Comparison of ENCODE assay signal across 10 cellular contexts in the genomic region with DNA sequence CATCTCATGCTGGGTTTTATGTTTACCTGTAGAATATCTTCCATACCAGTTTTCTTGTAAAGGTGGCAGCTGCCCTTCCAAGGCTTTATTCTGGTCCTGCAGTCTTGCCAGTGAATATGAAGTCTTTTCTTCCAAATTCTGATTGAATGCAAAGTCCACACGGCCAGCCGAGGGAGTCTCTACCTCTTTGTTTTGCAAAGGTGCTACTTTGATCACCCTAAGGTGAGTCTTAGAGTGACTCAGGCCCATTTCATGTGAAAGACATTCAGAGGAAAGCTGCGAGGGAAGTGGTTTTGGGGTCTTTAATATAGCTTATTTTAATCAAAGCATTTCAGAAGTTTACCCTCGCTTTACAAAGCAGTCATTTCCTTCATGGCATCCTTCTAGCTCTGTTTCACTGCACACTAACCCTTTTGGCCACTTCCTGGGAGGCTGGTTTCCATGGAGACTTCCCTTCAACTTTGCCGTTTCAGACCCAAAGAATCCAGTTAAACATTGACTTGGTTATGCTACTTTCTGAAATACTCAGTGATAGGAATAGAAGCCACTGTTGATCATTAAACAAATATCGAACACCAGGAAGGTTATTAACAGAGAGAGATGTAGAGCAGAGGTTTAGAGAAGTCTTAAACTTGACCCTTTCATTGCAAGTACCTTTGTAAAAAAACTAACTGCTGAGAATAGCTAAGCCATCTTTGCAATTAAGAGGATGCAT. TPM values are rescaled to one million over a fixed set of nuclear protein-coding genes. Genes with fewer than 3 reads are reported as not detected.
A peak's percentile ranks its signal among the peaks of the same experiment; 100 is the strongest.
DNase-seq lines count a peak whose midpoint lies in the region; ATAC-seq, FAIRE-seq and TF ChIP-seq lines count a peak whose summit lies in the region.
"Had no signal": no experiment of that assay in that cellular context is flagged by ENCODE, and none has a peak within 500 bp of the region (broad histone marks: within the 10 kb centered on the region; RNA-seq: fewer than 3 reads in every experiment).

A gene with protein sequence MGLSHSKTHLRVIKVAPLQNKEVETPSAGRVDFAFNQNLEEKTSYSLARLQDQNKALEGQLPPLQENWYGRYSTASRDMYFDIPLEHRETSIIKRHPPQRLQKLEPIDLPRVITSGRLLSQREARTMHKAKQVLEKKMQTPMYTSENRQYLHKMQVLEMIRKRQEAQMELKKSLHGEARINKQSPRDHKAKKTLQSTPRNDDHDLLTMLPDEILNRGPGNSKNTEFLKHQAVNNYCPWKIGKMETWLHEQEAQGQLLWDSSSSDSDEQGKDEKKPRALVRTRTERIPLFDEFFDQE (minus strand): TSS at position 391 of the 715 bp plus-strand sequence. CDS start 142 bp downstream, at position 249.

- H3K36me3 ChIP-seq in osteoblast (ENCODE audit: insufficient read depth, low read length): no peaks in the 10 kb centered on the region
- no peaks in the 10 kb centered on the region for H3K36me3 ChIP-seq in endodermal cell (ENCODE audit: control insufficient read depth, insufficient read depth, low read length)

- ATAC-seq in HG02610 (IDR thresholded peaks at IDR 0.05; ENCODE audit: unreplicated experiment): peak; percentile 65
- ATAC-seq in left cardiac atrium: no peak

- H3K36me3 Mint-ChIP-seq in endodermal cell (ENCODE audit: low read depth): no peaks in the 10 kb centered on the region

- DNase-seq in HTR-8/SVneo (ENCODE audit: insufficient read length, low spot score) (no peak), osteoblast (ENCODE audit: insufficient read length, low spot score, missing footprints) (no peak), endodermal cell (no peak), HUDEP-2 (lab: John Stamatoyannopoulos, UW; ENCODE audit: unreplicated experiment in 76 of 76) (no peak), left cardiac atrium (no peak), LoVo (ENCODE audit: low spot score) (no peak)
- DNase-seq: activated CD4-positive, alpha-beta T cell treated with anti-CD3 and anti-CD28 coated beads for 4 hours; Kasumi-1 had no signal

- 66 to 78% methylated on average over 4 to 6 of the region's 6 CpGs for WGBS in endodermal cell (ENCODE audit: insufficient coverage in 1 of 2, insufficient read length in 1 of 2), 2 experiments

- peaks cover 7% of the 10 kb centered on the region for H3K4me1 Mint-ChIP-seq in endodermal cell

- H3K4me3 Mint-ChIP-seq in endodermal cell: no peak within 1 kb of the TSS

- H3K4me1 ChIP-seq in osteoblast (ENCODE audit: insufficient read depth, low read length): peaks cover 8% of the 10 kb centered on the region
- peaks cover 7% of the 10 kb centered on the region for H3K4me1 ChIP-seq in endodermal cell (ENCODE audit: control insufficient read depth, insufficient read depth, low read length)

- H3K9me3 Mint-ChIP-seq in endodermal cell: no peaks in the 10 kb centered on the region

- peak; percentile 45 for TF ChIP-seq POLR2A in GM18951 (IDR thresholded peaks at IDR 0.05; ENCODE audit: extremely low read depth, insufficient read depth, insufficient read length)

- H3K9me3 ChIP-seq in osteoblast (ENCODE audit: low read depth, low read length) (no peaks in the 10 kb centered on the region), endodermal cell (ENCODE audit: control insufficient read depth, low read length) (no peaks in the 10 kb centered on the region)

- H3K27ac Mint-ChIP-seq in endodermal cell: no peak within 1 kb of the TSS

- H3K27me3 ChIP-seq in osteoblast (ENCODE audit: insufficient read depth, low read length) (peaks cover 5% of the 10 kb centered on the region), endodermal cell (ENCODE audit: control insufficient read depth, insufficient read depth, low read length, poor library complexity, severe bottlenecking) (no peaks in the 10 kb centered on the region)

- H3K79me2 ChIP-seq in osteoblast (ENCODE audit: insufficient read depth, low read length): no peaks in the 10 kb centered on the region

- H3K27ac ChIP-seq in osteoblast (ENCODE audit: low read depth, low read length): no peak within 1 kb of the TSS
- no peak within 1 kb of the TSS for H3K27ac ChIP-seq in endodermal cell (ENCODE audit: low read depth, low read length)

- in situ Hi-C loops in GM18951 (cut with MboI; ENCODE audit: low sequenced_read_pairs, unreplicated experiment): no loop called here

- H3K27me3 Mint-ChIP-seq in endodermal cell (ENCODE audit: insufficient read depth): no peaks in the 10 kb centered on the region

- FAIRE-seq in HTR-8/SVneo (lab: Jason Lieb, UNC): peak; percentile 60

- no peak within 1 kb of the TSS for H3K9ac ChIP-seq in endodermal cell (ENCODE audit: extremely low read depth, low read length, poor library complexity, severe bottlenecking)

- peak within 1 kb of the TSS; percentile 3 for H3K4me2 ChIP-seq in osteoblast (ENCODE audit: insufficient read depth, low read length)

- TF ChIP-seq CTCF in osteoblast (IDR thresholded peaks at IDR 0.05; ENCODE audit: extremely low read depth, low read depth, low read length) (no peak), endodermal cell (conservative IDR thresholded peaks at IDR 0.05) (no peak)

- H2AFZ ChIP-seq in osteoblast (ENCODE audit: low read length): no peak within 1 kb of the TSS

- intact Hi-C loops in left cardiac atrium (cut with DNase I): no loop called here

- H4K20me1 ChIP-seq in osteoblast (ENCODE audit: insufficient read depth, low read length): no peaks in the 10 kb centered on the region

- H3K4me3 ChIP-seq in osteoblast (ENCODE audit: insufficient read depth, low read length) (no peak within 1 kb of the TSS), endodermal cell (ENCODE audit: low read length) (no peak within 1 kb of the TSS)

RNA-seq across cellular contexts. Expression of the gene that starts here (rescaled TPM):
- total RNA-seq in osteoblast (not detected in 2 replicates), endodermal cell (not detected), left cardiac atrium (not detected)
- not detected for polyA plus RNA-seq in endodermal cell (2013, experiment 1 of 2)
- polyA plus RNA-seq in endodermal cell (2013, experiment 2 of 2): not detected
